ENCODE assay signal across 1 cellular context in the genomic region with DNA sequence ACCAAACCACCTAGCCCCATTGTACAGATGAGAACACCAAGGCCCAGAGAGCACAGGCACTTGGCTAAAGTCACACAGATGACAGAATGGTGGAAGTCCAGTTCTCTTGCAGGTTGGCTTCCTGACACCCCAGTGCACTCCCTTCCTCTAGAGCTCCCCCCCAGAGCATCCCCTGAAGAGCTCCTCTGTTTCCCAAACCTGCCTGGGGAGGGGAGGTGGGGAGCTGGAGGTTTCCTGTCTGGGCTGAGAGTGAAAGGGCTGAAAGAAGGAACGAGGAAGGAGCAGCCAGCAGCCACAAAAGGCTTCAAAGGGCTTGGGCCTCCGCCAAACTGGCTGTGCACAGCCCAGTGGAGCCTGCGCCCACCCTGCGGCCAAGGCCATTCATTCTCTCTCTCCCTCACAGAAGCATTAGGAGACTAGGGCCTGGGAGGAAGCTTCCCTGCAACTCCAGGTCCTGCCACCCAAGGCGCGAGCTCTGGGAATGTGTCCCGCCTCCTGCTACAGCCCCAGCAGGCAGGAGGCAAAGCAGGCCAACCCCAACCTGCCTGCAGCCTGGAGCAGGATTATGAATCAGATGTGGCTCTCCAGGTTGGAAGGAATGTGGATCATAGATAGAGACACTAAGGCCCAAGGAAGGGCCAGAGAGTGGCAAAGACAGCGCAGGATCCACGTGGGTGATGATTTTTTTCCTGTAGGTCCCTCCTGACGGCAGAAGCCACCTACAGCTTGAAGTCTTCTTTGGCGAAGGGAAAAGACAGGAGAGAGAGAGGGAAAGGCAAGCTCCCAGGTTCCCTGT.
TF ChIP-seq lines count a peak whose summit lies in the region.

No MANE protein-coding gene starts in this region.

TF ChIP-seq in H1, 55 proteins besides CTCF, POLR2A, EP300 and RAD21:
- TF ChIP-seq ASH2L (IDR thresholded peaks at IDR 0.05; ENCODE audit: low read length) (no peak), EZH2 (IDR thresholded peaks at IDR 0.05; ENCODE audit: low read depth, low read length, severe bottlenecking) (peak; percentile 21), CEBPB (IDR thresholded peaks at IDR 0.05; ENCODE audit: low read depth, low read length) (no peak), CBX8 (IDR thresholded peaks at IDR 0.05; ENCODE audit: borderline replicate concordance, low read depth, low read length) (no peak), POU5F1 (IDR thresholded peaks at IDR 0.05; ENCODE audit: low read depth, low read length) (no peak), SUZ12 (IDR thresholded peaks at IDR 0.05; ENCODE audit: low read length) (0 out of 2 replicates have a peak, but pooled peaks have one; percentile 20), MAFK (IDR thresholded peaks at IDR 0.05; ENCODE audit: low read depth, low read length) (no peak), CHD2 (IDR thresholded peaks at IDR 0.05; ENCODE audit: low read length) (no peak), PHF8 (conservative IDR thresholded peaks at IDR 0.05; ENCODE audit: low read depth, low read length) (no peak), ZNF274 (IDR thresholded peaks at IDR 0.05; ENCODE audit: borderline replicate concordance, extremely low read depth, low read length) (no peak), KDM1A (IDR thresholded peaks at IDR 0.05; ENCODE audit: borderline replicate concordance, low read length) (peak; percentile 71; the same call in 1 of the 2 replicates), SIN3A (conservative IDR thresholded peaks at IDR 0.05 in 1 of 2, IDR thresholded peaks at IDR 0.05 in 1 of 2; ENCODE audit: low read depth in 1 of 2, low read length in 2 of 2) (no peak), GABPA (IDR thresholded peaks at IDR 0.05; ENCODE audit: borderline replicate concordance, insufficient read depth, low read length) (no peak), CREB1 (IDR thresholded peaks at IDR 0.05) (no peak), SAP30 (IDR thresholded peaks at IDR 0.05; ENCODE audit: insufficient read depth, insufficient replicate concordance, low read length) (no peak), TBP (IDR thresholded peaks at IDR 0.05; ENCODE audit: low read depth, low read length) (peak; percentile 45; the same call in 1 of the 2 replicates), SP1 (IDR thresholded peaks at IDR 0.05; ENCODE audit: low read depth, low read length) (no peak)
- TF ChIP-seq, protein P1, sequence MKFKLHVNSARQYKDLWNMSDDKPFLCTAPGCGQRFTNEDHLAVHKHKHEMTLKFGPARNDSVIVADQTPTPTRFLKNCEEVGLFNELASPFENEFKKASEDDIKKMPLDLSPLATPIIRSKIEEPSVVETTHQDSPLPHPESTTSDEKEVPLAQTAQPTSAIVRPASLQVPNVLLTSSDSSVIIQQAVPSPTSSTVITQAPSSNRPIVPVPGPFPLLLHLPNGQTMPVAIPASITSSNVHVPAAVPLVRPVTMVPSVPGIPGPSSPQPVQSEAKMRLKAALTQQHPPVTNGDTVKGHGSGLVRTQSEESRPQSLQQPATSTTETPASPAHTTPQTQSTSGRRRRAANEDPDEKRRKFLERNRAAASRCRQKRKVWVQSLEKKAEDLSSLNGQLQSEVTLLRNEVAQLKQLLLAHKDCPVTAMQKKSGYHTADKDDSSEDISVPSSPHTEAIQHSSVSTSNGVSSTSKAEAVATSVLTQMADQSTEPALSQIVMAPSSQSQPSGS (IDR thresholded peaks at IDR 0.05; ENCODE audit: low read length) = no peak
- TF ChIP-seq, protein P2, sequence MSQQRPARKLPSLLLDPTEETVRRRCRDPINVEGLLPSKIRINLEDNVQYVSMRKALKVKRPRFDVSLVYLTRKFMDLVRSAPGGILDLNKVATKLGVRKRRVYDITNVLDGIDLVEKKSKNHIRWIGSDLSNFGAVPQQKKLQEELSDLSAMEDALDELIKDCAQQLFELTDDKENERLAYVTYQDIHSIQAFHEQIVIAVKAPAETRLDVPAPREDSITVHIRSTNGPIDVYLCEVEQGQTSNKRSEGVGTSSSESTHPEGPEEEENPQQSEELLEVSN (IDR thresholded peaks at IDR 0.05) = 0 out of 2 replicates have a peak, but pooled peaks have one; percentile 92
- TF ChIP-seq, protein P3, sequence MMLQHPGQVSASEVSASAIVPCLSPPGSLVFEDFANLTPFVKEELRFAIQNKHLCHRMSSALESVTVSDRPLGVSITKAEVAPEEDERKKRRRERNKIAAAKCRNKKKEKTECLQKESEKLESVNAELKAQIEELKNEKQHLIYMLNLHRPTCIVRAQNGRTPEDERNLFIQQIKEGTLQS (IDR thresholded peaks at IDR 0.05; ENCODE audit: insufficient read depth, low read depth, low read length) = no peak
- TF ChIP-seq, protein P4, sequence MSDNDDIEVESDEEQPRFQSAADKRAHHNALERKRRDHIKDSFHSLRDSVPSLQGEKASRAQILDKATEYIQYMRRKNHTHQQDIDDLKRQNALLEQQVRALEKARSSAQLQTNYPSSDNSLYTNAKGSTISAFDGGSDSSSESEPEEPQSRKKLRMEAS (IDR thresholded peaks at IDR 0.05) = peak; percentile 91
- TF ChIP-seq, protein P5, sequence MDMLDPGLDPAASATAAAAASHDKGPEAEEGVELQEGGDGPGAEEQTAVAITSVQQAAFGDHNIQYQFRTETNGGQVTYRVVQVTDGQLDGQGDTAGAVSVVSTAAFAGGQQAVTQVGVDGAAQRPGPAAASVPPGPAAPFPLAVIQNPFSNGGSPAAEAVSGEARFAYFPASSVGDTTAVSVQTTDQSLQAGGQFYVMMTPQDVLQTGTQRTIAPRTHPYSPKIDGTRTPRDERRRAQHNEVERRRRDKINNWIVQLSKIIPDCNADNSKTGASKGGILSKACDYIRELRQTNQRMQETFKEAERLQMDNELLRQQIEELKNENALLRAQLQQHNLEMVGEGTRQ (IDR thresholded peaks at IDR 0.05; ENCODE audit: low read length) = no peak
